ENCODE assay signal across 18 cellular contexts in the genomic region with DNA sequence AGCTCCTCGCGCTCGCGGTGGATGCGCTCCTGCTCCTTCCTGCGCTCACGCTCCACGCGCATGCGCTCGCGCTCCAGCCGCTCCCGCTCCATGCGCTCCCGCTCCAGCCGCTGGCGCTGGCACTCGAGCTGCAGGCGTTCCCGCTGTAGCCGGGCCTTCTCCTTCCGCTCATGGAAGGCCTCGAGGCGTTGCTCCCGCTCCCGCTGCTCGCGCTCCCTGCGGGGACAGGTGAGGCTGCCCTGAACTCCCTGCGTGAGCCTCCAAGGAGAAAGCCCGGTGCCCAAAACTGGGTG. TPM values are rescaled to one million over a fixed set of nuclear protein-coding genes. Genes with fewer than 3 reads are reported as not detected.
DNase-seq lines count a peak whose midpoint lies in the region; ATAC-seq and TF ChIP-seq lines count a peak whose summit lies in the region.
"Had no signal": no experiment of that assay in that cellular context is flagged by ENCODE, and none has a peak within 500 bp of the region (broad histone marks: within the 10 kb centered on the region; RNA-seq: fewer than 3 reads in every experiment).

No MANE protein-coding gene starts in this region.

- DNase-seq in ELF-1 (ENCODE audit: low read depth, low spot score) (peak; percentile 51), NCI-H2227 (lab: John Stamatoyannopoulos, UW; ENCODE audit: unreplicated experiment) (peak; percentile 85), chondrocyte (ENCODE audit: low spot score) (peak; percentile 83), left kidney (ENCODE audit: low read depth, low spot score) (peak; percentile 68), body of pancreas (no peak), NCI-H2081 treated with DMSO at 0.1 percent for 48 hours (lab: John Stamatoyannopoulos, UW) (no peak), GOT3 (lab: John Stamatoyannopoulos, UW) (no peak), NCI-H1436 treated with DMSO at 0.1 percent for 48 hours (lab: John Stamatoyannopoulos, UW) (no peak)
- DNase-seq: CD4-positive, CD25-positive, alpha-beta regulatory T cell; CD8-positive, alpha-beta memory T cell; DMS53; DMS79 treated with DMSO at 0.1 percent for 48 hours; HFFc6 had no signal

- TF ChIP-seq CTCF in chondrocyte (IDR thresholded peaks at IDR 0.05) (no peak), body of pancreas (IDR thresholded peaks at IDR 0.05) (no peak)

- no peaks in the 10 kb centered on the region for H3K9me3 Mint-ChIP-seq in chondrocyte (ENCODE audit: low read depth)
- H3K9me3 Mint-ChIP-seq: CD8-positive, alpha-beta memory T cell; GM23338; HFFc6 had no signal

- H3K4me3 ChIP-seq in body of pancreas: no peak overlapping the region
- H3K4me3 ChIP-seq: BLaER1, GM23338, HAP-1 had no signal

- H3K27me3 ChIP-seq in body of pancreas: no peaks in the 10 kb centered on the region
- H3K27me3 ChIP-seq: BLaER1 had no signal

- no peak overlapping the region for H3K4me3 Mint-ChIP-seq in chondrocyte (ENCODE audit: unreplicated experiment)
- H3K4me3 Mint-ChIP-seq: B cell; CD4-positive, CD25-positive, alpha-beta regulatory T cell; CD8-positive, alpha-beta memory T cell; GM23338; HFFc6 had no signal

- peaks cover 30 to 72% of the 10 kb centered on the region in 2 donors for H3K36me3 ChIP-seq in body of pancreas (replicated peaks in 1 of 2; ENCODE audit: insufficient read depth in 1 of 2, low read depth in 2 of 2)

- WGBS in body of pancreas, 2 donors: 95 to 96% methylated on average over 32 of the region's 32 CpGs

- no peak overlapping the region for H3K27ac Mint-ChIP-seq in chondrocyte (ENCODE audit: unreplicated experiment)
- H3K27ac Mint-ChIP-seq: B cell; CD4-positive, CD25-positive, alpha-beta regulatory T cell; GM23338; HFFc6 had no signal

- H3K36me3 Mint-ChIP-seq in chondrocyte (ENCODE audit: low read depth): peaks cover 43% of the 10 kb centered on the region

- H3K27me3 Mint-ChIP-seq in chondrocyte (ENCODE audit: low read depth): no peaks in the 10 kb centered on the region
- H3K27me3 Mint-ChIP-seq: B cell; CD4-positive, CD25-positive, alpha-beta regulatory T cell had no signal

- no peak for ATAC-seq in body of pancreas
- ATAC-seq: GM23338 had no signal

- no peaks in the 10 kb centered on the region for H3K4me1 Mint-ChIP-seq in chondrocyte (ENCODE audit: low read depth)
- H3K4me1 Mint-ChIP-seq: B cell had no signal

- H3K9me3 ChIP-seq in body of pancreas: no peaks in the 10 kb centered on the region
- H3K9me3 ChIP-seq: BLaER1, HAP-1 had no signal

- intact Hi-C loops in body of pancreas (cut with DNase I): no loop called here

- no peak for TF ChIP-seq POLR2A in body of pancreas (IDR thresholded peaks at IDR 0.05)

- no peaks in the 10 kb centered on the region for H3K4me1 ChIP-seq in body of pancreas
- H3K4me1 ChIP-seq: HAP-1 had no signal

- no peak overlapping the region for H3K27ac ChIP-seq in body of pancreas
- H3K27ac ChIP-seq: BLaER1, C4-2B had no signal

RNA-seq across cellular contexts. Expression of gene TINCR, which starts 26.2 kb away (rescaled TPM):
- total RNA-seq in chondrocyte: 1.7 to 17.0 TPM (median 2.0 TPM) in 3 replicates
- under 1 TPM in 1 of 2 donors, not detected in 1; 0.52 TPM for total RNA-seq in body of pancreas

RNA-seq across cellular contexts. Expression of gene SAFB2, which starts 28.7 kb away (rescaled TPM):
- 48.2 to 62.7 TPM (median 49.2 TPM) in 3 replicates for total RNA-seq in chondrocyte
- total RNA-seq in body of pancreas: 100 to 1,000 TPM in 1 of 2 donors, 10 to 100 TPM in 1; 38.7 to 104 TPM

RNA-seq across cellular contexts. Expression of gene SAFB, which starts 29.0 kb away (rescaled TPM):
- total RNA-seq in chondrocyte: 56.6 to 77.1 TPM (median 58.3 TPM) in 3 replicates
- total RNA-seq in body of pancreas: 100 to 1,000 TPM in 1 of 2 donors, 10 to 100 TPM in 1; 49.8 to 244 TPM

Comparison
In these comparisons a context has a peak if more than half of its experiments do, and no peak if none do; other contexts are left out.
1. DNase-seq: peak in ELF-1 (single experiment), NCI-H2227 (single experiment), chondrocyte (single experiment) and left kidney (single experiment); none in body of pancreas (0 of 4), NCI-H2081 treated with DMSO at 0.1 percent for 48 hours (single experiment), GOT3 (single experiment) and NCI-H1436 treated with DMSO at 0.1 percent for 48 hours (single experiment).